ENCODE assay signal across 15 cellular contexts in genomic region chr1:115492880-115493279, GRCh38.
DNase-seq lines count a peak whose midpoint lies in the region; ATAC-seq and TF ChIP-seq lines count a peak whose summit lies in the region.
"Had no signal": no experiment of that assay in that cellular context is flagged by ENCODE, and none has a peak within 500 bp of the region (broad histone marks: within the 10 kb centered on the region; RNA-seq: fewer than 3 reads in every experiment).

No MANE protein-coding gene starts in this region.

- no peak overlapping the region for H3K14ac ChIP-seq in neuronal stem cell (ENCODE audit: low read length)

- no peaks in the 10 kb centered on the region for H3K36me3 Mint-ChIP-seq in WTC11
- H3K36me3 Mint-ChIP-seq: activated CD4-positive, alpha-beta memory T cell treated with anti-CD3 and anti-CD28 coated beads for 36 hours had no signal

- ATAC-seq in HG03108 (IDR thresholded peaks at IDR 0.05; ENCODE audit: unreplicated experiment) (no peak), HG02678 (IDR thresholded peaks at IDR 0.05; ENCODE audit: unreplicated experiment) (no peak), WTC11 (no peak; the same call in 1 of the 2 replicates)
- ATAC-seq: gastroesophageal sphincter had no signal

- no peak overlapping the region for H2AK5ac ChIP-seq in neuronal stem cell (ENCODE audit: low read depth, low read length)

- H3K27ac ChIP-seq in neuronal stem cell (replicated peaks; ENCODE audit: low read length): no peak overlapping the region
- H3K27ac ChIP-seq: gastroesophageal sphincter, suprapubic skin had no signal

- no peaks in the 10 kb centered on the region for H3K27me3 Mint-ChIP-seq in WTC11 (ENCODE audit: low read depth)
- H3K27me3 Mint-ChIP-seq: B cell had no signal

- H3K27me3 ChIP-seq in neuronal stem cell (ENCODE audit: control insufficient read depth in 3 of 3, insufficient read depth in 3 of 3, low read depth in 1 of 3, low read length in 3 of 3): no peaks in the 10 kb centered on the region
- H3K27me3 ChIP-seq: gastroesophageal sphincter, suprapubic skin had no signal

- H3K4me1 ChIP-seq in neuronal stem cell (ENCODE audit: control insufficient read depth in 2 of 2, insufficient read depth in 1 of 2, low read depth in 1 of 2, low read length in 2 of 2): peaks cover 0 to 16% of the 10 kb centered on the region in 2 donors
- H3K4me1 ChIP-seq: gastroesophageal sphincter, suprapubic skin had no signal

- no peak overlapping the region for H2BK15ac ChIP-seq in neuronal stem cell (ENCODE audit: low read length)

- H3K4me2 ChIP-seq in neuronal stem cell (ENCODE audit: insufficient read depth, low read length, poor library complexity, severe bottlenecking): no peak overlapping the region

- no peak overlapping the region for H4K8ac ChIP-seq in neuronal stem cell (ENCODE audit: low read depth, low read length)

- DNase-seq in Daoy (ENCODE audit: low read depth): peak; percentile 81
- DNase-seq in NCI-H226: peak; percentile 33
- peak; percentile 57 for DNase-seq in epithelial cell of esophagus (ENCODE audit: low read depth)
- no peak for DNase-seq in neuronal stem cell (ENCODE audit: low spot score)
- no peak for DNase-seq in NOMO-1 treated with dmso at 0.1 percent for 144 hours (lab: John Stamatoyannopoulos, UW; ENCODE audit: unreplicated experiment)
- DNase-seq in WTC11 (ENCODE audit: low spot score): no peak
- DNase-seq: activated CD4-positive, alpha-beta memory T cell treated with anti-CD3 and anti-CD28 coated beads for 36 hours; dermis blood vessel endothelial cell; DND-41; H7 had no signal

- no peaks in the 10 kb centered on the region for H3K9me3 ChIP-seq in neuronal stem cell (replicated peaks in 1 of 2; ENCODE audit: control insufficient read depth in 2 of 2, insufficient read depth in 1 of 2, low read depth in 1 of 2, low read length in 2 of 2)
- H3K9me3 ChIP-seq: gastroesophageal sphincter, suprapubic skin had no signal

- no peak overlapping the region for H4K91ac ChIP-seq in neuronal stem cell (ENCODE audit: low read depth, low read length, poor library complexity)

- H2AFZ ChIP-seq in neuronal stem cell (ENCODE audit: low read length): no peak overlapping the region

- POLR2A ChIA-PET in WTC11 (lab: Charles Lee): interaction anchor here (1.1 kb wide), 1 partner anchor 155 kb away, joined by 3 read pairs; the partner anchor contains the start of gene NGF

- H3K4me3 ChIP-seq in epithelial cell of esophagus (ENCODE audit: low read length) (no peak overlapping the region), neuronal stem cell (ENCODE audit: low read length in 2 of 2) (no peak overlapping the region)
- H3K4me3 ChIP-seq: gastroesophageal sphincter, suprapubic skin had no signal

- no peaks in the 10 kb centered on the region for H3K36me3 ChIP-seq in neuronal stem cell (replicated peaks in 1 of 2; ENCODE audit: control insufficient read depth in 2 of 2, insufficient read depth in 2 of 2, low read length in 2 of 2)
- H3K36me3 ChIP-seq: gastroesophageal sphincter, suprapubic skin had no signal

- no peak for TF ChIP-seq CTCF in epithelial cell of esophagus (IDR thresholded peaks at IDR 0.05; ENCODE audit: insufficient read depth, low read depth, low read length, missing control alignments)
- TF ChIP-seq CTCF in WTC11 (IDR thresholded peaks at IDR 0.05): no peak

- no peak overlapping the region for H3K27ac Mint-ChIP-seq in WTC11
- H3K27ac Mint-ChIP-seq: activated CD4-positive, alpha-beta memory T cell treated with anti-CD3 and anti-CD28 coated beads for 36 hours; B cell had no signal

- H3K79me1 ChIP-seq in neuronal stem cell (ENCODE audit: low read depth, low read length): no peaks in the 10 kb centered on the region

- H2BK12ac ChIP-seq in neuronal stem cell (ENCODE audit: low read length): no peak overlapping the region

- H3K4me1 Mint-ChIP-seq in WTC11: peaks cover 10% of the 10 kb centered on the region
- H3K4me1 Mint-ChIP-seq: B cell had no signal

- no peak overlapping the region for H3K4me3 Mint-ChIP-seq in WTC11
- H3K4me3 Mint-ChIP-seq: activated CD4-positive, alpha-beta memory T cell treated with anti-CD3 and anti-CD28 coated beads for 36 hours; B cell had no signal

- H2BK120ac ChIP-seq in neuronal stem cell (ENCODE audit: low read depth, low read length): no peak overlapping the region

- no peak overlapping the region for H3K23ac ChIP-seq in neuronal stem cell (ENCODE audit: low read depth, low read length, poor library complexity)

- H3K9me3 Mint-ChIP-seq in WTC11: peaks cover 11% of the 10 kb centered on the region
- H3K9me3 Mint-ChIP-seq: activated CD4-positive, alpha-beta memory T cell treated with anti-CD3 and anti-CD28 coated beads for 36 hours had no signal

- no CpG with 5 or more reads among the region's 1 CpG for WGBS in neuronal stem cell (ENCODE audit: extremely low coverage in 2 of 2, insufficient read length in 2 of 2, insufficient replicate concordance in 1 of 2), 2 donors

- H3K4ac ChIP-seq in neuronal stem cell (ENCODE audit: low read length): no peak overlapping the region

- H2BK5ac ChIP-seq in neuronal stem cell (ENCODE audit: low read length): no peak overlapping the region

- H3K9ac ChIP-seq in neuronal stem cell (ENCODE audit: low read depth, low read length, poor library complexity): no peak overlapping the region

- CTCF ChIA-PET in WTC11 (lab: Charles Lee): no interaction called here

- peak overlapping the region; percentile 55 for H3K18ac ChIP-seq in neuronal stem cell (ENCODE audit: low read length)

TF ChIP-seq in WTC11, 78 proteins besides CTCF, POLR2A, EP300 and RAD21 (continues in another document):
- TF ChIP-seq ZNF532 (CRISPR knock-in tag; IDR thresholded peaks at IDR 0.05; ENCODE audit: borderline replicate concordance): no peak
- TF ChIP-seq PREB (CRISPR knock-in tag; IDR thresholded peaks at IDR 0.05; ENCODE audit: borderline replicate concordance): no peak
- TF ChIP-seq ZSCAN18 (CRISPR knock-in tag; IDR thresholded peaks at IDR 0.05): no peak

Comparison
In these comparisons a context has a peak if more than half of its experiments do, and no peak if none do; other contexts are left out.
1. DNase-seq: peak in Daoy (single experiment), NCI-H226 (single experiment) and epithelial cell of esophagus (single experiment); none in neuronal stem cell (single experiment), NOMO-1 treated with dmso at 0.1 percent for 144 hours (single experiment) and WTC11 (single experiment).